ENCODE assay signal across 1 cellular context in the genomic region with DNA sequence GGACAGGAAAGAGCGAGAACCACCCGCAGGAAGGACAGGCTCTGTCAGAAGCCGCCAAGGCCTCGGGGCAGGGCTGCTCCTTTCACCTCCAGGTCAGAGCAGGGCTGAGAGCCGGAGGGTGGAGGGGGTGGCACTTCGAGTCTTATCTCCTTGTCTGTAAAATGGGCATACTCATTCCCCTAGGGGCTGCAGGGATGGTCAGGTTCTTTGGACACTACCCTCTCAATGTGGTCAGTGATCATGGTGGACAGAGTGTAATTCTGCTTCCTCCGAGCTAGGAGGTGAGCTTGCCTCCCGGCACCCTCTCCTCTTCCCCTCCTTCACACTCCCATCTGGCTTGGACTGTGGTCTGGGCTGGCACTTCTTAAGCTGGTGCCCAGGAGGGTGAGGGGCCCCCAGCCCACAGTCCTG.
TF ChIP-seq lines count a peak whose summit lies in the region.

No MANE protein-coding gene starts in this region.

TF ChIP-seq in WTC11, 78 proteins besides CTCF, POLR2A, EP300 and RAD21 (continued from another document):
- TF ChIP-seq, protein P1, sequence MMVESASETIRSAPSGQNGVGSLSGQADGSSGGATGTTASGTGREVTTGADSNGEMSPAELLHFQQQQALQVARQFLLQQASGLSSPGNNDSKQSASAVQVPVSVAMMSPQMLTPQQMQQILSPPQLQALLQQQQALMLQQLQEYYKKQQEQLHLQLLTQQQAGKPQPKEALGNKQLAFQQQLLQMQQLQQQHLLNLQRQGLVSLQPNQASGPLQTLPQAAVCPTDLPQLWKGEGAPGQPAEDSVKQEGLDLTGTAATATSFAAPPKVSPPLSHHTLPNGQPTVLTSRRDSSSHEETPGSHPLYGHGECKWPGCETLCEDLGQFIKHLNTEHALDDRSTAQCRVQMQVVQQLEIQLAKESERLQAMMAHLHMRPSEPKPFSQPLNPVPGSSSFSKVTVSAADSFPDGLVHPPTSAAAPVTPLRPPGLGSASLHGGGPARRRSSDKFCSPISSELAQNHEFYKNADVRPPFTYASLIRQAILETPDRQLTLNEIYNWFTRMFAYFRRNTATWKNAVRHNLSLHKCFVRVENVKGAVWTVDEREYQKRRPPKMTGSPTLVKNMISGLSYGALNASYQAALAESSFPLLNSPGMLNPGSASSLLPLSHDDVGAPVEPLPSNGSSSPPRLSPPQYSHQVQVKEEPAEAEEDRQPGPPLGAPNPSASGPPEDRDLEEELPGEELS (CRISPR knock-in tag; IDR thresholded peaks at IDR 0.05): no peak
- no peak for TF ChIP-seq ZBTB43 (CRISPR knock-in tag; IDR thresholded peaks at IDR 0.05)
- TF ChIP-seq FOXK1 (CRISPR knock-in tag; IDR thresholded peaks at IDR 0.05): no peak
- TF ChIP-seq CDX4 (CRISPR knock-in tag; IDR thresholded peaks at IDR 0.05; ENCODE audit: borderline replicate concordance): no peak
- TF ChIP-seq ZNF219 (CRISPR knock-in tag; IDR thresholded peaks at IDR 0.05; ENCODE audit: borderline replicate concordance): no peak
- TF ChIP-seq JAZF1 (CRISPR knock-in tag; IDR thresholded peaks at IDR 0.05): no peak
- TF ChIP-seq, protein P2, sequence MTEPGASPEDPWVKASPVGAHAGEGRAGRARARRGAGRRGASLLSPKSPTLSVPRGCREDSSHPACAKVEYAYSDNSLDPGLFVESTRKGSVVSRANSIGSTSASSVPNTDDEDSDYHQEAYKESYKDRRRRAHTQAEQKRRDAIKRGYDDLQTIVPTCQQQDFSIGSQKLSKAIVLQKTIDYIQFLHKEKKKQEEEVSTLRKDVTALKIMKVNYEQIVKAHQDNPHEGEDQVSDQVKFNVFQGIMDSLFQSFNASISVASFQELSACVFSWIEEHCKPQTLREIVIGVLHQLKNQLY (CRISPR knock-in tag; IDR thresholded peaks at IDR 0.05): no peak
- no peak for TF ChIP-seq JUN (CRISPR knock-in tag; IDR thresholded peaks at IDR 0.05)
- TF ChIP-seq MXD4 (CRISPR knock-in tag; IDR thresholded peaks at IDR 0.05; ENCODE audit: borderline replicate concordance): no peak
- TF ChIP-seq E2F1 (CRISPR knock-in tag; IDR thresholded peaks at IDR 0.05): no peak
- no peak for TF ChIP-seq RORB (CRISPR knock-in tag; IDR thresholded peaks at IDR 0.05)
